Comparison of ENCODE assay signal across 17 cellular contexts in genomic region chr19:2072757-2073551, GRCh38. TPM values are rescaled to one million over a fixed set of nuclear protein-coding genes. Genes with fewer than 3 reads are reported as not detected.
DNase-seq lines count a peak whose midpoint lies in the region; ATAC-seq, FAIRE-seq and TF ChIP-seq lines count a peak whose summit lies in the region.
"Had no signal": no experiment of that assay in that cellular context is flagged by ENCODE, and none has a peak within 500 bp of the region (broad histone marks: within the 10 kb centered on the region; RNA-seq: fewer than 3 reads in every experiment).

No MANE protein-coding gene starts in this region.

- H3K79me2 ChIP-seq in GM12878 (ENCODE audit: control insufficient read depth, insufficient read depth, low read length): peaks cover 44% of the 10 kb centered on the region
- H3K79me2 ChIP-seq: hepatocyte had no signal

- H3K9me3 ChIP-seq in GM12878 (replicated peaks; ENCODE audit: control insufficient read depth, insufficient read depth, low read length): no peaks in the 10 kb centered on the region; the same call in 2 of the 3 replicates
- H3K9me3 ChIP-seq: right atrium auricular region, uterus had no signal

- no peak for TF ChIP-seq EP300 in GM12878 (IDR thresholded peaks at IDR 0.05; ENCODE audit: borderline replicate concordance in 1 of 2, control insufficient read depth in 1 of 2, low read depth in 2 of 2, low read length in 2 of 2)

- no peak overlapping the region for H3K4me2 ChIP-seq in GM12878 (ENCODE audit: control insufficient read depth, insufficient read depth)
- H3K4me2 ChIP-seq: hepatocyte had no signal

- H3K9me3 Mint-ChIP-seq in activated CD8-positive, alpha-beta memory T cell treated with anti-CD3 and anti-CD28 coated beads, Interleukin-2, amount 10 ng/mL, durations not matched to agents 7 days and 5 days (ENCODE audit: low read depth): no peaks in the 10 kb centered on the region
- H3K9me3 Mint-ChIP-seq: endodermal cell had no signal

- no peak for TF ChIP-seq RAD21 in GM12878 (IDR thresholded peaks at IDR 0.05; ENCODE audit: insufficient read depth, low read depth, low read length)

- no peaks in the 10 kb centered on the region for H3K27me3 Mint-ChIP-seq in activated CD8-positive, alpha-beta memory T cell treated with anti-CD3 and anti-CD28 coated beads, Interleukin-2, amount 10 ng/mL, durations not matched to agents 7 days and 5 days

- H3K4me1 ChIP-seq in GM12878 (ENCODE audit: control insufficient read depth, insufficient read depth, low read length) (peaks cover 28% of the 10 kb centered on the region), foreskin keratinocyte (no peaks in the 10 kb centered on the region)

- RAD21 ChIA-PET in GM12878 (lab: Charles Lee; ENCODE audit: unreplicated experiment): no interaction called here

- H3K27me3 ChIP-seq in GM12878 (replicated peaks in 1 of 2; ENCODE audit: control insufficient read depth in 2 of 2, insufficient read depth in 2 of 2, low read length in 1 of 2): no peaks in the 10 kb centered on the region
- no peaks in the 10 kb centered on the region for H3K27me3 ChIP-seq in H7 (ENCODE audit: control insufficient read depth, insufficient read depth, low read length)
- no peaks in the 10 kb centered on the region for H3K27me3 ChIP-seq in foreskin keratinocyte
- H3K27me3 ChIP-seq: hepatocyte, right atrium auricular region, uterus had no signal

- H3K36me3 ChIP-seq in GM12878 (ENCODE audit: control insufficient read depth in 2 of 2, insufficient read depth in 2 of 2, low read length in 1 of 2) (peaks cover 36 to 41% of the 10 kb centered on the region in 2 experiments), H7 (replicated peaks; ENCODE audit: control insufficient read depth, insufficient read depth, low read length) (no peaks in the 10 kb centered on the region; the same call in 1 of the 2 replicates)
- H3K36me3 ChIP-seq: uterus had no signal

- POLR2A ChIA-PET in RWPE1 (lab: Yijun Ruan, JAX; ENCODE audit: low non-redundant PET): no interaction called here
- POLR2A ChIA-PET in GM12878 (lab: Charles Lee): interaction anchor here (0.6 to 2.1 kb wide), 2 partner anchors 20 to 24 kb away, joined by 3 to 11 read pairs; no protein-coding TSS in a partner anchor

- no peak overlapping the region for H3K9ac ChIP-seq in GM12878 (ENCODE audit: control insufficient read depth, insufficient read depth, low read length)

- intact Hi-C loops in GM12878 (cut with micrococcal nuclease; ENCODE audit: unreplicated experiment) (no loop called here), posterior vena cava (cut with DNase I) (loop anchor here (2.0 to 10.0 kb wide), 3 partner anchors 50 to 148 kb away; partner anchors contain the start of gene BTBD2 (in 1 of the 2))

- TF ChIP-seq POLR2A in GM12878 (IDR thresholded peaks at IDR 0.05; ENCODE audit: low read depth, low read length): no peak; the same call in 1 of the 2 replicates

- CTCF ChIA-PET in activated CD8-positive, alpha-beta memory T cell treated with anti-CD3 and anti-CD28 coated beads, Interleukin-2, amount 10 ng/mL, durations not matched to agents 7 days and 5 days (lab: Charles Lee): interaction anchor here (1.4 kb wide), 1 partner anchor 12 kb away, joined by 4 read pairs; no protein-coding TSS in a partner anchor
- CTCF ChIA-PET in RWPE1 (lab: Yijun Ruan, JAX) (interaction anchor here (0.6 kb wide), 2 partner anchors 17 to 78 kb away, joined by 3 to 5 read pairs; no protein-coding TSS in a partner anchor), GM12878 (lab: Yijun Ruan, JAX) (no interaction called here)

- peaks cover 19% of the 10 kb centered on the region for H4K20me1 ChIP-seq in GM12878 (ENCODE audit: control insufficient read depth, insufficient read depth)

- TF ChIP-seq CTCF in RWPE1 (conservative IDR thresholded peaks at IDR 0.05; ENCODE audit: low read depth) (no peak), GM12878 (IDR thresholded peaks at IDR 0.05 in 2 of 3, conservative IDR thresholded peaks at IDR 0.05 in 1 of 3; ENCODE audit: control insufficient read depth in 2 of 3, extremely low read depth in 1 of 3, insufficient read depth in 1 of 3, low read depth in 3 of 3, low read length in 3 of 3) (no peak), foreskin keratinocyte (conservative IDR thresholded peaks at IDR 0.05) (no peak)

- H2AFZ ChIP-seq in GM12878 (ENCODE audit: control insufficient read depth, low read depth, low read length): no peak overlapping the region
- H2AFZ ChIP-seq: hepatocyte had no signal

- FAIRE-seq in GM12878 (lab: Jason Lieb, UNC): no peak

- in situ Hi-C loops in GM12878 (cut with MboI): no loop called here

- no peak for ATAC-seq in activated CD8-positive, alpha-beta memory T cell treated with anti-CD3 and anti-CD28 coated beads, Interleukin-2, amount 10 ng/mL, durations not matched to agents 7 days and 5 days
- ATAC-seq in GM12878 (no peak), foreskin keratinocyte (no peak)
- ATAC-seq: activated CD4-positive, CD25-positive, alpha-beta regulatory T cell treated with anti-CD3 and anti-CD28 coated beads, Interleukin-2, amount 50 U/mL, for 24 hours had no signal

- H3K36me3 Mint-ChIP-seq in activated CD8-positive, alpha-beta memory T cell treated with anti-CD3 and anti-CD28 coated beads, Interleukin-2, amount 10 ng/mL, durations not matched to agents 7 days and 5 days: peaks cover 52% of the 10 kb centered on the region

- BruUV-seq in GM12878 (replicated peaks; lab: Mats Ljungman, UMichigan): no TSS peak

- 85% methylated on average over 32 of the region's 32 CpGs for WGBS in GM12878 (ENCODE audit: insufficient coverage, insufficient replicate concordance, low lambda C conversion rate, missing lambda C conversion rate)

- no peak overlapping the region for H3K4me3 Mint-ChIP-seq in activated CD8-positive, alpha-beta memory T cell treated with anti-CD3 and anti-CD28 coated beads, Interleukin-2, amount 10 ng/mL, durations not matched to agents 7 days and 5 days
- H3K4me3 Mint-ChIP-seq: endodermal cell had no signal

- peaks cover 14% of the 10 kb centered on the region for H3K4me1 Mint-ChIP-seq in activated CD8-positive, alpha-beta memory T cell treated with anti-CD3 and anti-CD28 coated beads, Interleukin-2, amount 10 ng/mL, durations not matched to agents 7 days and 5 days
- H3K4me1 Mint-ChIP-seq: endodermal cell had no signal

- DNase-seq in activated CD8-positive, alpha-beta memory T cell treated with anti-CD3 and anti-CD28 coated beads, Interleukin-2, amount 10 ng/mL, durations not matched to agents 7 days and 5 days: no peak
- no peak for DNase-seq in activated CD8-positive, alpha-beta memory T cell treated with anti-CD3 and anti-CD28 coated beads, Interleukin-2, amount 50 U/mL, for 4 hours
- no peak for DNase-seq in RWPE1 (ENCODE audit: low spot score)
- DNase-seq in GM12878 (ENCODE audit: low read depth, low spot score): no peak
- peak; percentile 73 for DNase-seq in posterior vena cava (ENCODE audit: low spot score)
- no peak for DNase-seq in H7
- DNase-seq in foreskin keratinocyte: no peak
- no peak for DNase-seq in H4 (ENCODE audit: low spot score)
- DNase-seq: anterior cingulate cortex, cerebellar nuclear complex, endodermal cell, NCI-H1417, RPMI8226, uterus had no signal

- H3K27ac ChIP-seq in RWPE1: peak overlapping the region; percentile 59
- no peak overlapping the region for H3K27ac ChIP-seq in GM12878 (ENCODE audit: control insufficient read depth, insufficient read depth)
- no peak overlapping the region for H3K27ac ChIP-seq in foreskin keratinocyte
- H3K27ac ChIP-seq: hepatocyte, right atrium auricular region, uterus had no signal

- H3K4me3 ChIP-seq in GM12878: no peak overlapping the region
- no peak overlapping the region for H3K4me3 ChIP-seq in H7 (ENCODE audit: insufficient read depth, low read depth, low read length)
- H3K4me3 ChIP-seq: hepatocyte, right atrium auricular region, uterus had no signal

- H3K27ac Mint-ChIP-seq in activated CD8-positive, alpha-beta memory T cell treated with anti-CD3 and anti-CD28 coated beads, Interleukin-2, amount 10 ng/mL, durations not matched to agents 7 days and 5 days: peak overlapping the region; percentile 21
- H3K27ac Mint-ChIP-seq: endodermal cell had no signal

- SMC1A ChIA-PET in GM12878 (lab: Charles Lee; ENCODE audit: uncharacterized antibody, unreplicated experiment): no interaction called here

RNA-seq across cellular contexts. Expression of gene MKNK2, which starts 21.9 kb away (rescaled TPM):
- total RNA-seq in activated CD8-positive, alpha-beta memory T cell treated with anti-CD3 and anti-CD28 coated beads, Interleukin-2, amount 10 ng/mL, durations not matched to agents 7 days and 5 days: 100 to 1,000 TPM; 196 to 201 TPM
- total RNA-seq in GM12878 (2013; cell fraction: nucleolus; rRNA removed): 200 and 243 TPM in 2 replicates
- total RNA-seq in GM12878 (2014; rRNA removed) (159 and 168 TPM in 2 replicates), GM12878 (2014; rRNA removed; fragmentation: Illumina TruSeq; extraction: Trizol) (70.3 and 77.9 TPM in 2 replicates), GM12878 (2021) (365 and 378 TPM in 2 replicates), posterior vena cava (100 to 1,000 TPM in 1 of 2 donors, 10 to 100 TPM in 1; 99.6 to 126 TPM), foreskin keratinocyte (65.6 and 69.4 TPM in 2 replicates)
- 99.4 TPM for polyA plus RNA-seq in GM12878 (2011; ENCODE audit: low read depth)
- polyA plus RNA-seq in GM12878 (2011; rRNA removed) (113 and 223 TPM in 2 replicates), GM12878 (2014; fragmentation: Illumina TruSeq; extraction: Trizol) (29.6 and 61.9 TPM in 2 replicates), GM12878 (2014; fragmentation: Nextera tagmentation; extraction: Ambion mirVana) (10 to 100 TPM in 1 of 2 experiments, 1 to 10 TPM in 1; 9.6 to 17.6 TPM), GM12878 (2014; rRNA removed) (195 and 218 TPM in 2 replicates), GM12878 (2016; fragmentation: Nextera tagmentation; extraction: Ambion mirVana) (10 to 100 TPM; 38.3 to 53.3 TPM), foreskin keratinocyte (45.3 and 58.3 TPM in 2 replicates)
- 264 and 354 TPM in 2 replicates for polyA plus RNA-seq in GM12878 (2011; cell fraction: cytosol; rRNA removed)
- 566 and 615 TPM in 2 replicates for polyA plus RNA-seq in GM12878 (2011; cell fraction: nucleus; rRNA removed)
- polyA plus RNA-seq in GM12878 (2012): 257 and 345 TPM in 2 replicates
- 188 and 408 TPM in 2 replicates for polyA minus RNA-seq in GM12878 (2011; rRNA and poly(A)+ RNA removed)
- polyA minus RNA-seq in GM12878 (2011; cell fraction: cytosol; rRNA and poly(A)+ RNA removed): 223 and 291 TPM in 2 replicates
- polyA minus RNA-seq in GM12878 (2011; cell fraction: nucleus; rRNA and poly(A)+ RNA removed): 114 and 130 TPM in 2 replicates
- total RNA-seq in H7 (2014; rRNA removed; shearing (Covaris generic)): 130 and 135 TPM in 2 replicates
- 33.9 and 49.6 TPM in 2 replicates for total RNA-seq in H4 (2014; rRNA removed; shearing (Covaris generic))

RNA-seq across cellular contexts. Expression of gene MOB3A, which starts 23.2 kb away (rescaled TPM):
- 100 to 1,000 TPM; 200 to 202 TPM for total RNA-seq in activated CD8-positive, alpha-beta memory T cell treated with anti-CD3 and anti-CD28 coated beads, Interleukin-2, amount 10 ng/mL, durations not matched to agents 7 days and 5 days
- 153 and 159 TPM in 2 replicates for total RNA-seq in GM12878 (2013; cell fraction: nucleolus; rRNA removed)
- total RNA-seq in GM12878 (2014; rRNA removed): 56.6 and 69.6 TPM in 2 replicates
- total RNA-seq in GM12878 (2014; rRNA removed; fragmentation: Illumina TruSeq; extraction: Trizol): 32.7 and 40.5 TPM in 2 replicates
- total RNA-seq in GM12878 (2021): 176 and 181 TPM in 2 replicates
- 73.8 TPM for polyA plus RNA-seq in GM12878 (2011; ENCODE audit: low read depth)
- polyA plus RNA-seq in GM12878 (2011; rRNA removed): 71.7 and 229 TPM in 2 replicates
- polyA plus RNA-seq in GM12878 (2011; cell fraction: cytosol; rRNA removed): 315 and 350 TPM in 2 replicates
- 137 and 163 TPM in 2 replicates for polyA plus RNA-seq in GM12878 (2011; cell fraction: nucleus; rRNA removed)
- 168 TPM in 2 replicates for polyA plus RNA-seq in GM12878 (2012)
- polyA plus RNA-seq in GM12878 (2014; fragmentation: Illumina TruSeq; extraction: Trizol): 54.2 and 82.9 TPM in 2 replicates
- 10 to 100 TPM in 1 of 2 experiments, 1 to 10 TPM in 1; 7.5 to 10.9 TPM for polyA plus RNA-seq in GM12878 (2014; fragmentation: Nextera tagmentation; extraction: Ambion mirVana)
- polyA plus RNA-seq in GM12878 (2014; rRNA removed): 123 and 147 TPM in 2 replicates
- 10 to 100 TPM; 79.3 to 79.5 TPM for polyA plus RNA-seq in GM12878 (2016; fragmentation: Nextera tagmentation; extraction: Ambion mirVana)
- 236 and 392 TPM in 2 replicates for polyA minus RNA-seq in GM12878 (2011; rRNA and poly(A)+ RNA removed)
- 239 TPM in 2 replicates for polyA minus RNA-seq in GM12878 (2011; cell fraction: cytosol; rRNA and poly(A)+ RNA removed)
- polyA minus RNA-seq in GM12878 (2011; cell fraction: nucleus; rRNA and poly(A)+ RNA removed): 54.2 and 86.9 TPM in 2 replicates
- total RNA-seq in posterior vena cava: 10 to 100 TPM; 55.8 to 57.1 TPM
- total RNA-seq in H7 (2014; rRNA removed; shearing (Covaris generic)): 7.7 and 8.9 TPM in 2 replicates
- total RNA-seq in foreskin keratinocyte: 30.1 and 32.9 TPM in 2 replicates
- 36.0 and 37.8 TPM in 2 replicates for polyA plus RNA-seq in foreskin keratinocyte
- total RNA-seq in H4 (2014; rRNA removed; shearing (Covaris generic)): 3.8 and 9.0 TPM in 2 replicates

RNA-seq across cellular contexts. Expression of gene IZUMO4, which starts 23.8 kb away (rescaled TPM):
- total RNA-seq in activated CD8-positive, alpha-beta memory T cell treated with anti-CD3 and anti-CD28 coated beads, Interleukin-2, amount 10 ng/mL, durations not matched to agents 7 days and 5 days: 10 to 100 TPM in 1 of 2 experiments, 1 to 10 TPM in 1; 7.2 to 10.1 TPM
- 35.1 and 37.8 TPM in 2 replicates for total RNA-seq in GM12878 (2013; cell fraction: nucleolus; rRNA removed)
- 20.7 and 22.3 TPM in 2 replicates for total RNA-seq in GM12878 (2014; rRNA removed)
- total RNA-seq in GM12878 (2014; rRNA removed; fragmentation: Illumina TruSeq; extraction: Trizol): 7.2 and 7.6 TPM in 2 replicates
- total RNA-seq in GM12878 (2021): 12.0 and 14.6 TPM in 2 replicates
- 16.5 TPM for polyA plus RNA-seq in GM12878 (2011; ENCODE audit: low read depth)
- polyA plus RNA-seq in GM12878 (2011; rRNA removed): 14.2 and 22.9 TPM in 2 replicates
- 23.3 and 39.9 TPM in 2 replicates for polyA plus RNA-seq in GM12878 (2011; cell fraction: cytosol; rRNA removed)
- 285 and 407 TPM in 2 replicates for polyA plus RNA-seq in GM12878 (2011; cell fraction: nucleus; rRNA removed)
- polyA plus RNA-seq in GM12878 (2012): 52.8 and 57.2 TPM in 2 replicates
- 3.8 and 7.3 TPM in 2 replicates for polyA plus RNA-seq in GM12878 (2014; fragmentation: Illumina TruSeq; extraction: Trizol)
- polyA plus RNA-seq in GM12878 (2014; fragmentation: Nextera tagmentation; extraction: Ambion mirVana): 1 to 10 TPM in 1 of 2 experiments, under 1 TPM in 1; 0.53 to 1.9 TPM
- 27.1 and 30.3 TPM in 2 replicates for polyA plus RNA-seq in GM12878 (2014; rRNA removed)
- polyA plus RNA-seq in GM12878 (2016; fragmentation: Nextera tagmentation; extraction: Ambion mirVana): 1 to 10 TPM; 5.5 to 6.9 TPM
- polyA minus RNA-seq in GM12878 (2011; rRNA and poly(A)+ RNA removed): 7.2 and 11.1 TPM in 2 replicates
- polyA minus RNA-seq in GM12878 (2011; cell fraction: cytosol; rRNA and poly(A)+ RNA removed): 4.0 and 5.9 TPM in 2 replicates
- polyA minus RNA-seq in GM12878 (2011; cell fraction: nucleus; rRNA and poly(A)+ RNA removed): 23.2 and 25.0 TPM in 2 replicates
- total RNA-seq in posterior vena cava: 1 to 10 TPM in 1 of 2 donors, under 1 TPM in 1; 0.90 to 2.4 TPM
- 0.80 and 0.81 TPM in 2 replicates for total RNA-seq in H7 (2014; rRNA removed; shearing (Covaris generic))
- 2.0 and 3.1 TPM in 2 replicates for total RNA-seq in foreskin keratinocyte
- polyA plus RNA-seq in foreskin keratinocyte: 3.8 and 4.4 TPM in 2 replicates
- 1.3 and 4.2 TPM in 2 replicates for total RNA-seq in H4 (2014; rRNA removed; shearing (Covaris generic))

RNA-seq across cellular contexts. Expression of gene BTBD2, which starts 57.4 kb away (rescaled TPM):
- total RNA-seq in activated CD8-positive, alpha-beta memory T cell treated with anti-CD3 and anti-CD28 coated beads, Interleukin-2, amount 10 ng/mL, durations not matched to agents 7 days and 5 days: 10 to 100 TPM; 37.4 to 52.7 TPM
- 28.6 and 36.5 TPM in 2 replicates for total RNA-seq in GM12878 (2013; cell fraction: nucleolus; rRNA removed)
- total RNA-seq in GM12878 (2014; rRNA removed): 18.3 and 19.9 TPM in 2 replicates
- 8.2 and 10.6 TPM in 2 replicates for total RNA-seq in GM12878 (2014; rRNA removed; fragmentation: Illumina TruSeq; extraction: Trizol)
- 62.2 and 66.2 TPM in 2 replicates for total RNA-seq in GM12878 (2021)
- 14.1 TPM for polyA plus RNA-seq in GM12878 (2011; ENCODE audit: low read depth)
- polyA plus RNA-seq in GM12878 (2011; rRNA removed): 8.8 and 18.6 TPM in 2 replicates
- polyA plus RNA-seq in GM12878 (2011; cell fraction: cytosol; rRNA removed): 17.6 and 23.3 TPM in 2 replicates
- polyA plus RNA-seq in GM12878 (2011; cell fraction: nucleus; rRNA removed): 31.2 and 32.5 TPM in 2 replicates
- polyA plus RNA-seq in GM12878 (2012): 56.8 and 72.7 TPM in 2 replicates
- 3.2 and 10.1 TPM in 2 replicates for polyA plus RNA-seq in GM12878 (2014; fragmentation: Illumina TruSeq; extraction: Trizol)
- under 1 TPM; 0.13 to 0.37 TPM for polyA plus RNA-seq in GM12878 (2014; fragmentation: Nextera tagmentation; extraction: Ambion mirVana)
- polyA plus RNA-seq in GM12878 (2014; rRNA removed): 45.4 and 50.9 TPM in 2 replicates
- polyA plus RNA-seq in GM12878 (2016; fragmentation: Nextera tagmentation; extraction: Ambion mirVana): 1 to 10 TPM; 4.5 to 5.5 TPM
- 7.7 and 16.5 TPM in 2 replicates for polyA minus RNA-seq in GM12878 (2011; rRNA and poly(A)+ RNA removed)
- polyA minus RNA-seq in GM12878 (2011; cell fraction: cytosol; rRNA and poly(A)+ RNA removed): 16.2 TPM in 2 replicates
- 5.9 and 13.0 TPM in 2 replicates for polyA minus RNA-seq in GM12878 (2011; cell fraction: nucleus; rRNA and poly(A)+ RNA removed)
- total RNA-seq in posterior vena cava: 10 to 100 TPM; 44.6 to 52.1 TPM
- total RNA-seq in H7 (2014; rRNA removed; shearing (Covaris generic)): 126 and 129 TPM in 2 replicates
- total RNA-seq in foreskin keratinocyte: 51.2 and 51.7 TPM in 2 replicates
- polyA plus RNA-seq in foreskin keratinocyte: 49.5 and 51.4 TPM in 2 replicates
- 37.6 and 40.1 TPM in 2 replicates for total RNA-seq in H4 (2014; rRNA removed; shearing (Covaris generic))
